9 cellular contexts compared by ENCODE assay signal in the genomic region with DNA sequence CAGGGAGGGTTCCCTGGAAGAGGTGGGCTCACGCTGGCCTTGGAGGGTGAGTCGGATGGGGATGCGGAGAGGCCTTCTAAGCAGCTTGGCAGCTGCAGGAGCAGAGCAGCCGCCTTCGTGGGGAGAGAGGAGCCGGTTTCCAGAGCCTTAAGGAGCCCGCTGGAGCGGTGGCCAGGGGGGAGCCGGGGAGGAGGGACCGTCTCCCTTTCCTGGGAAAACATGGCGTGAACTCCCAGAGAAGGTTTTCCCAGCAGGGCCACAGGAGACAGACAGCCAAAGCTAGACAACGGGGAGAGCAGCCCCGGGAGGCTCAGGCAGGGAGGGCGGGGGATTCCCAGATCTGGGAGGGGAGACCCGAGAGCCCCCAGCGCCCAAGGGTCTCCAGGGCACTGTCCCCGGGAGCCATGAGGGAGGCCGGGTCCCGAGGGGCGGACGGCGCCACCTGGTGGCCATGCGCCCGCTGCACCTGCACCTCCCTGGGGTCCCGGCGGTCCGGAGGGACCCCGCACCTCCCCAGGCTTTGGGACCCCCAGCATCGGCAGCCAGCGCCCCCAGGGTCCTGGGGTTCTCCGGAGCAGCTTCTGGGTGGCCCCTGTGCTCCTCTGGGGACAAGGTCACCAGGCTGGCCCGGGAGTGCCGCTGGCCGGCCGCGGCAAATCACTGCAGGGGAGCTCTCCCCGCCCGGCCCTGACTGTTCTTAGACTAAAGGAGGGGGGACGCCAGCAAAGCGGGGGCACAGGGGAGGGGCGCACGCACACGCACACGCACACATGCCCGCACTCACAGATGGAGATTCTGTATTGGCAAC.
DNase-seq lines count a peak whose midpoint lies in the region; ATAC-seq and TF ChIP-seq lines count a peak whose summit lies in the region.
"Had no signal": no experiment of that assay in that cellular context is flagged by ENCODE, and none has a peak within 500 bp of the region (broad histone marks: within the 10 kb centered on the region; RNA-seq: fewer than 3 reads in every experiment).

No MANE protein-coding gene starts in this region.

- H3K9me3 Mint-ChIP-seq in nephron = no peaks in the 10 kb centered on the region

- H3K27ac ChIP-seq in MM.1S (ENCODE audit: low read length) (no peak overlapping the region), epithelial cell of prostate (peak overlapping the region; percentile 87), tibial artery (peak overlapping the region; percentile 85 to 88)

- no peaks in the 10 kb centered on the region for H3K9me3 ChIP-seq in MM.1S (replicated peaks; ENCODE audit: insufficient read depth, low read length)
- H3K9me3 ChIP-seq in tibial artery = no peaks in the 10 kb centered on the region

- H3K9ac ChIP-seq in MM.1S (ENCODE audit: low read length) = no peak overlapping the region

- H3K4me3 Mint-ChIP-seq in nephron = peak overlapping the region in 2 of 3 experiments; percentile 23 to 49
- H3K4me3 Mint-ChIP-seq: activated naive CD8-positive, alpha-beta T cell had no signal

- no peaks in the 10 kb centered on the region for H3K79me2 ChIP-seq in MM.1S (ENCODE audit: low read length)

- peak overlapping the region in 2 of 3 experiments; percentile 68 to 86 for H3K27ac Mint-ChIP-seq in nephron
- H3K27ac Mint-ChIP-seq: activated naive CD8-positive, alpha-beta T cell had no signal

- DNase-seq in ELR (ENCODE audit: low read depth) (peak; percentile 32), MM.1S (peak; percentile 24), activated T-cell treated with anti-CD3 and anti-CD28 coated beads for 1 hour (ENCODE audit: low read depth) (peak; percentile 64), epithelial cell of prostate (ENCODE audit: low read depth, low spot score) (no peak), tibial artery (no peak)

- H3K4me3 ChIP-seq in MM.1S (ENCODE audit: low read length) (no peak overlapping the region), tibial artery (peak overlapping the region in 1 of 2 donors; percentile 36)

- H3K36me3 ChIP-seq in MM.1S (replicated peaks; ENCODE audit: insufficient read depth, low read length) (no peaks in the 10 kb centered on the region), tibial artery (no peaks in the 10 kb centered on the region)

- no peak overlapping the region for H2AFZ ChIP-seq in MM.1S (ENCODE audit: low read length)

- no peaks in the 10 kb centered on the region for H3K4me1 ChIP-seq in MM.1S (ENCODE audit: low read length)
- H3K4me1 ChIP-seq in tibial artery = peaks cover 0 to 70% (median 56%) of the 10 kb centered on the region in 4 donors

- H3K27me3 ChIP-seq in MM.1S (replicated peaks; ENCODE audit: insufficient read depth, low read length) (peaks cover 99% of the 10 kb centered on the region), tibial artery (peaks cover 0 to 5% of the 10 kb centered on the region in 2 donors)

- TF ChIP-seq CTCF in MM.1S (IDR thresholded peaks at IDR 0.05; ENCODE audit: low read length) (peak; percentile 82), nephron (IDR thresholded peaks at IDR 0.05; ENCODE audit: unreplicated experiment in 3 of 3) (peak; percentile 97 to 100 (median 98)), tibial artery (IDR thresholded peaks at IDR 0.05) (peak; percentile 98 to 99)

- H3K4me1 Mint-ChIP-seq in nephron = peaks cover 38% of the 10 kb centered on the region

- no peaks in the 10 kb centered on the region for H4K20me1 ChIP-seq in MM.1S (ENCODE audit: insufficient read depth, low read length)

- ATAC-seq in GM21447 (IDR thresholded peaks at IDR 0.05; ENCODE audit: unreplicated experiment) (no peak), GM21515 (IDR thresholded peaks at IDR 0.05; ENCODE audit: unreplicated experiment) (no peak)

- H3K27me3 Mint-ChIP-seq in nephron (ENCODE audit: low read depth) = peaks cover 6% of the 10 kb centered on the region

- no peaks in the 10 kb centered on the region for H3K36me3 Mint-ChIP-seq in nephron (ENCODE audit: low read depth)
- H3K36me3 Mint-ChIP-seq: activated naive CD8-positive, alpha-beta T cell had no signal

- no peaks in the 10 kb centered on the region for H3F3A ChIP-seq in MM.1S (ENCODE audit: insufficient read depth, low read length)

- H3K4me2 ChIP-seq in MM.1S (ENCODE audit: low read depth, low read length) = no peak overlapping the region

- intact Hi-C loops in tibial artery (cut with DNase I; ENCODE audit: low total_unique reads) = loop anchor here (2.0 kb wide), 1 partner anchor 140 kb away; no protein-coding TSS in a partner anchor

- H3K9me2 ChIP-seq in MM.1S (replicated peaks; ENCODE audit: insufficient read depth, low read length) = no peaks in the 10 kb centered on the region

Comparison
In these comparisons a context has a peak if more than half of its experiments do, and no peak if none do; other contexts are left out.
1. DNase-seq: peak in ELR (single experiment), MM.1S (single experiment) and activated T-cell treated with anti-CD3 and anti-CD28 coated beads for 1 hour (single experiment); none in epithelial cell of prostate (single experiment) and tibial artery (0 of 2).
2. Peak in every context shown above with its lines, with median percentiles within 50 percentile points of each other: CTCF ChIP-seq.